In the genomic region with DNA sequence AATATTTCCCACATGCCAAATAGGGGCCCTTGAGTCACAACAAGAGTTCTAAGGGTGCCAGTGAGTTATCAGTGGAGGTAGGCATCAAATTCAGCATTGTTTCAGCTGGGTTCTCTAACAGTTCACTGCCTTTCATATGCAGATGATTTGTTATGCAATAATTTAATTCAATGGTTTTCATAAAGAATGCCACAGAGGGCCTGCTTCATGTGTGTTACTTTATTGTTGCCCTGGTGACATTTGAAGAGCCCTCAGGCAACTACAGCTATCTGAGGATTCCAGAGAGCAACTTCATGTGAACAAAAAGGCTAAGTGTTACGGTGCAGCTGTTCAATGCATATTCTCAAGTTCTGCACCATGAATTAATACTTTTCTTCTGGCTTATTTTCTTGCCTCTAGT, we compare ENCODE assay signal across 16 cellular contexts. TPM values are rescaled to one million over a fixed set of nuclear protein-coding genes. Genes with fewer than 3 reads are reported as not detected.
A peak's percentile ranks its signal among the peaks of the same experiment; 100 is the strongest.
DNase-seq lines count a peak whose midpoint lies in the region; ATAC-seq and TF ChIP-seq lines count a peak whose summit lies in the region.
"Had no signal": no experiment of that assay in that cellular context is flagged by ENCODE, and none has a peak within 500 bp of the region (broad histone marks: within the 10 kb centered on the region; RNA-seq: fewer than 3 reads in every experiment).

No MANE protein-coding gene starts in this region.

- H3K4me3 ChIP-seq in A673 (ENCODE audit: low read depth, low read length, poor library complexity, severe bottlenecking) (no peak overlapping the region), HAP-1 (no peak overlapping the region), adipocyte (ENCODE audit: low read length) (no peak overlapping the region), lower lobe of right lung (no peak overlapping the region), spleen (no peak overlapping the region)
- H3K4me3 ChIP-seq: stomach had no signal

- BruUV-seq in A673 (replicated peaks; lab: Mats Ljungman, UMichigan): no TSS peak

- no peaks in the 10 kb centered on the region for H3K9me3 Mint-ChIP-seq in activated T-cell treated with anti-CD3 and anti-CD28 coated beads, Interleukin-2, amount 50 U/mL, for 72 hours
- H3K9me3 Mint-ChIP-seq: effector memory CD8-positive, alpha-beta T cell; naive thymus-derived CD8-positive, alpha-beta T cell; T-cell had no signal

- H3K27ac ChIP-seq in A673 (ENCODE audit: low read depth, low read length, poor library complexity, severe bottlenecking): no peak overlapping the region
- H3K27ac ChIP-seq in lower lobe of right lung: no peak overlapping the region
- no peak overlapping the region for H3K27ac ChIP-seq in spleen
- H3K27ac ChIP-seq: stomach had no signal

- TF ChIP-seq POLR2A in spleen (IDR thresholded peaks at IDR 0.05): no peak

- no peak overlapping the region for H3K9ac ChIP-seq in adipocyte (ENCODE audit: low read length)

- no peaks in the 10 kb centered on the region for H3K27me3 ChIP-seq in A673 (replicated peaks; ENCODE audit: insufficient read depth, low read depth, low read length, poor library complexity)
- no peaks in the 10 kb centered on the region for H3K27me3 ChIP-seq in HAP-1 (ENCODE audit: low read depth)
- no peaks in the 10 kb centered on the region for H3K27me3 ChIP-seq in adipocyte (replicated peaks; ENCODE audit: control insufficient read depth, insufficient read depth, low read length)
- no peaks in the 10 kb centered on the region for H3K27me3 ChIP-seq in lower lobe of right lung (ENCODE audit: low read depth)
- no peaks in the 10 kb centered on the region for H3K27me3 ChIP-seq in spleen (replicated peaks in 1 of 7)
- H3K27me3 ChIP-seq: stomach had no signal

- CTCF ChIA-PET in A673 (lab: Charles Lee): no interaction called here

- H3K9me3 ChIP-seq in A673 (ENCODE audit: low read depth, low read length, poor library complexity, severe bottlenecking): no peaks in the 10 kb centered on the region
- no peaks in the 10 kb centered on the region for H3K9me3 ChIP-seq in HAP-1
- H3K9me3 ChIP-seq in adipocyte (ENCODE audit: control insufficient read depth, low read length): no peaks in the 10 kb centered on the region
- no peaks in the 10 kb centered on the region for H3K9me3 ChIP-seq in lower lobe of right lung
- H3K9me3 ChIP-seq in spleen: no peaks in the 10 kb centered on the region
- H3K9me3 ChIP-seq: stomach had no signal

- H3K27me3 Mint-ChIP-seq in activated T-cell treated with anti-CD3 and anti-CD28 coated beads, Interleukin-2, amount 50 U/mL, for 72 hours (ENCODE audit: low read depth): peaks cover 10% of the 10 kb centered on the region

- ATAC-seq in lower lobe of right lung: peak; percentile 88 to 89
- no peak for ATAC-seq in activated T-cell treated with anti-CD3 and anti-CD28 coated beads, Interleukin-2, amount 50 U/mL, for 72 hours (replicated peaks in 1 of 2)
- ATAC-seq: effector memory CD8-positive, alpha-beta T cell; naive thymus-derived CD8-positive, alpha-beta T cell; T-cell had no signal

- no peaks in the 10 kb centered on the region for H3K36me3 Mint-ChIP-seq in activated T-cell treated with anti-CD3 and anti-CD28 coated beads, Interleukin-2, amount 50 U/mL, for 72 hours (ENCODE audit: insufficient read depth in 2 of 2)
- H3K36me3 Mint-ChIP-seq: CD14-positive monocyte; naive thymus-derived CD8-positive, alpha-beta T cell; T-cell had no signal

- POLR2A ChIA-PET in A673 (lab: Charles Lee; ENCODE audit: low non-redundant PET): no interaction called here

- TF ChIP-seq CTCF in A673 (conservative IDR thresholded peaks at IDR 0.05; ENCODE audit: low read depth, low read length) (no peak), lower lobe of right lung (IDR thresholded peaks at IDR 0.05) (no peak), spleen (IDR thresholded peaks at IDR 0.05 in 8 of 11, conservative IDR thresholded peaks at IDR 0.05 in 3 of 11) (no peak)

- no peaks in the 10 kb centered on the region for H3K4me1 Mint-ChIP-seq in activated T-cell treated with anti-CD3 and anti-CD28 coated beads, Interleukin-2, amount 50 U/mL, for 72 hours (ENCODE audit: low read depth)
- H3K4me1 Mint-ChIP-seq: CD14-positive monocyte; naive thymus-derived CD8-positive, alpha-beta T cell had no signal

- H3K4me1 ChIP-seq in A673 (ENCODE audit: insufficient read depth, low read length, poor library complexity, severe bottlenecking) (peaks cover 15% of the 10 kb centered on the region), HAP-1 (peaks cover 9% of the 10 kb centered on the region), adipocyte (ENCODE audit: control insufficient read depth, insufficient read depth, low read length) (peaks cover 14% of the 10 kb centered on the region), lower lobe of right lung (peaks cover 20% of the 10 kb centered on the region), spleen (no peaks in the 10 kb centered on the region)

- H3K27ac Mint-ChIP-seq in activated T-cell treated with anti-CD3 and anti-CD28 coated beads, Interleukin-2, amount 50 U/mL, for 72 hours: no peak overlapping the region
- H3K27ac Mint-ChIP-seq: CD14-positive monocyte; effector memory CD8-positive, alpha-beta T cell; naive thymus-derived CD8-positive, alpha-beta T cell; T-cell had no signal

- DNase-seq in A673 (ENCODE audit: low spot score): peak; percentile 50
- DNase-seq in HAP-1 (ENCODE audit: low spot score in 2 of 2): peak; percentile 78 to 94
- DNase-seq in adipocyte (ENCODE audit: low read depth): peak; percentile 75
- DNase-seq in lower lobe of right lung: no peak
- DNase-seq in spleen: no peak
- DNase-seq in NCI-H1930 (lab: John Stamatoyannopoulos, UW): no peak
- DNase-seq in activated T-cell treated with anti-CD3 and anti-CD28 coated beads, Interleukin-2, amount 50 U/mL, for 72 hours: no peak
- no peak for DNase-seq in SHP77 (lab: John Stamatoyannopoulos, UW)
- DNase-seq: effector memory CD8-positive, alpha-beta T cell; naive thymus-derived CD8-positive, alpha-beta T cell; NCI-H1694 treated with DMSO at 0.1 percent for 48 hours; NCI-H510A; stimulated activated CD4-positive, alpha-beta T cell treated with anti-CD3 and anti-CD28 coated beads, Interleukin-2, amount 100 ng/mL, for 24 hours; stomach; T-cell had no signal

- no peak overlapping the region for H3K4me3 Mint-ChIP-seq in activated T-cell treated with anti-CD3 and anti-CD28 coated beads, Interleukin-2, amount 50 U/mL, for 72 hours
- H3K4me3 Mint-ChIP-seq: CD14-positive monocyte; effector memory CD8-positive, alpha-beta T cell; naive thymus-derived CD8-positive, alpha-beta T cell; T-cell had no signal

- intact Hi-C loops in A673 (cut with micrococcal nuclease; ENCODE audit: unreplicated experiment) (no loop called here), lower lobe of right lung (cut with DNase I) (no loop called here), spleen (cut with DNase I; ENCODE audit: low total_unique reads) (no loop called here)

- WGBS in spleen, 5 donors: 91 to 97% (median 93%) methylated on average over 1 of the region's 1 CpG

- H3K36me3 ChIP-seq in A673 (ENCODE audit: insufficient read depth, low read length, poor library complexity, severe bottlenecking) (no peaks in the 10 kb centered on the region), HAP-1 (replicated peaks) (no peaks in the 10 kb centered on the region), adipocyte (ENCODE audit: control insufficient read depth, insufficient read depth, low read length, severe bottlenecking) (no peaks in the 10 kb centered on the region), lower lobe of right lung (no peaks in the 10 kb centered on the region), spleen (no peaks in the 10 kb centered on the region)
- H3K36me3 ChIP-seq: stomach had no signal

- in situ Hi-C loops in HAP-1 (cut with MboI; ENCODE audit: low sequenced_read_pairs): no loop called here

RNA-seq across cellular contexts. Expression of a gene that starts 43.1 kb away (rescaled TPM):
- 45.7 and 48.7 TPM in 2 replicates for total RNA-seq in A673 (2021)
- total RNA-seq in lower lobe of right lung: 61.0 TPM
- 10 to 100 TPM; 19.2 to 58.1 (median 37.4) TPM for total RNA-seq in spleen
- 1 to 10 TPM; 1.4 to 5.2 (median 2.1) TPM for polyA plus RNA-seq in spleen
- total RNA-seq in activated T-cell treated with anti-CD3 and anti-CD28 coated beads, Interleukin-2, amount 50 U/mL, for 72 hours: 1 to 10 TPM in 1 of 2 donors, under 1 TPM in 1; 0.50 to 1.4 TPM
- total RNA-seq: naive thymus-derived CD8-positive, alpha-beta T cell had no signal
- polyA plus RNA-seq: naive thymus-derived CD8-positive, alpha-beta T cell had no signal

Comparison
In these comparisons a context has a peak if more than half of its experiments do, and no peak if none do; other contexts are left out.
1. DNase-seq: peak in A673 (single experiment), HAP-1 (2 of 2) and adipocyte (single experiment); none in lower lobe of right lung (single experiment), spleen (single experiment), NCI-H1930 (0 of 2), activated T-cell treated with anti-CD3 and anti-CD28 coated beads, Interleukin-2, amount 50 U/mL, for 72 hours (0 of 2) and SHP77 (0 of 2).
2. ATAC-seq: peak in lower lobe of right lung (2 of 2); none in activated T-cell treated with anti-CD3 and anti-CD28 coated beads, Interleukin-2, amount 50 U/mL, for 72 hours (0 of 2).
3. RNA of a gene that starts 43.1 kb away (total RNA-seq): 61.0 TPM in lower lobe of right lung (single experiment), 45.7 to 48.7 TPM in A673 and 19.2 to 58.1 TPM in spleen; 0.50 to 1.4 TPM in activated T-cell treated with anti-CD3 and anti-CD28 coated beads, Interleukin-2, amount 50 U/mL, for 72 hours; every median in the first group is over 4 times any median in the second.